1 cellular context compared by ENCODE assay signal in the genomic region with DNA sequence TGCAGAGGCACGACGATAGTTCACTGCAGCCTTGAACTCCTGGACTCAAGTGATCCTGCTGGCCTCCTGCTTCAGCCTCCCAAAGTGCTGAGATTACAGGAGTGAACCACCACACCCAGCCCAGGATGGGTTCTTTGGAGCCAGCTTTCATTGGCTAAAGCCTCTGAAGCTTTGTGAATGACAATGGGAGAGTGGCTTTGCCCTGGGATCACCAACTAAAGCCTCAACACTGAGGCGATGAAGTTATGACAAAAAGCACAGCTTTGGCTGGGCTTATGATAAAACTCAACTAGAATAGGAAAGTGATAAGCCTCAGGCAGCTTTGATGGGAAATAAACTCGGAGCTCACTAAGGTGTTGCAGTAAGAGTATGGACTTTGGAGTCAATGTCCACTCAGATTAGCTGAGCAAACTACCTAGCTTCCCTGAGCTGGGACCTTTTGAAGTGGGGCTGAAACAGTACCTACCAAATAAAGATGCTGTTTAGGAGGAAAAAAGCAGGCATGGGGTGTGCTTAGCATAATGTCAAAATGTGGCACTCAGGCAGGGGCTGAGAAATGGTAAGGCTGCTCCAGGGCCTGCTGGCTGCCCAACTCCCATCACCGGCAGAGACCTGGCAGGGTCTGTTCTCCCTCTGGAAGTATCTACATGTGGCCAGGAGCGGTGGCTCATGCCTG.
TF ChIP-seq lines count a peak whose summit lies in the region.

No MANE protein-coding gene starts in this region.

TF ChIP-seq in HepG2, 621 proteins besides CTCF, POLR2A, EP300 and RAD21 (continued from another document and continues in another):
- TF ChIP-seq, protein P1, sequence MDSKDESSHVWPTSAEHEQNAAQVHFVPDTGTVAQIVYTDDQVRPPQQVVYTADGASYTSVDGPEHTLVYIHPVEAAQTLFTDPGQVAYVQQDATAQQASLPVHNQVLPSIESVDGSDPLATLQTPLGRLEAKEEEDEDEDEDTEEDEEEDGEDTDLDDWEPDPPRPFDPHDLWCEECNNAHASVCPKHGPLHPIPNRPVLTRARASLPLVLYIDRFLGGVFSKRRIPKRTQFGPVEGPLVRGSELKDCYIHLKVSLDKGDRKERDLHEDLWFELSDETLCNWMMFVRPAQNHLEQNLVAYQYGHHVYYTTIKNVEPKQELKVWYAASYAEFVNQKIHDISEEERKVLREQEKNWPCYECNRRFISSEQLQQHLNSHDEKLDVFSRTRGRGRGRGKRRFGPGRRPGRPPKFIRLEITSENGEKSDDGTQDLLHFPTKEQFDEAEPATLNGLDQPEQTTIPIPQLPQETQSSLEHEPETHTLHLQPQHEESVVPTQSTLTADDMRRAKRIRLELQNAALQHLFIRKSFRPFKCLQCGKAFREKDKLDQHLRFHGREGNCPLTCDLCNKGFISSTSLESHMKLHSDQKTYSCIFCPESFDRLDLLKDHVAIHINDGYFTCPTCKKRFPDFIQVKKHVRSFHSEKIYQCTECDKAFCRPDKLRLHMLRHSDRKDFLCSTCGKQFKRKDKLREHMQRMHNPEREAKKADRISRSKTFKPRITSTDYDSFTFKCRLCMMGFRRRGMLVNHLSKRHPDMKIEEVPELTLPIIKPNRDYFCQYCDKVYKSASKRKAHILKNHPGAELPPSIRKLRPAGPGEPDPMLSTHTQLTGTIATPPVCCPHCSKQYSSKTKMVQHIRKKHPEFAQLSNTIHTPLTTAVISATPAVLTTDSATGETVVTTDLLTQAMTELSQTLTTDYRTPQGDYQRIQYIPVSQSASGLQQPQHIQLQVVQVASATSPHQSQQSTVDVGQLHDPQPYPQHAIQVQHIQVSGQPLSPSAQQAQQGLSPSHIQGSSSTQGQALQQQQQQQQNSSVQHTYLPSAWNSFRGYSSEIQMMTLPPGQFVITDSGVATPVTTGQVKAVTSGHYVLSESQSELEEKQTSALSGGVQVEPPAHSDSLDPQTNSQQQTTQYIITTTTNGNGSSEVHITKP (CRISPR knock-in tag; IDR thresholded peaks at IDR 0.05; ENCODE audit: low read depth), result no peak
- TF ChIP-seq CREB1 (IDR thresholded peaks at IDR 0.05), result no peak
- TF ChIP-seq CREB1 (CRISPR knock-in tag; IDR thresholded peaks at IDR 0.05), result no peak
- peak; percentile 90 for TF ChIP-seq HNF4G (IDR thresholded peaks at IDR 0.05; ENCODE audit: borderline replicate concordance, low read depth, low read length)
- TF ChIP-seq HNF4G (CRISPR knock-in tag; IDR thresholded peaks at IDR 0.05; ENCODE audit: borderline replicate concordance, low read depth), result peak; percentile 54; the same call in 1 of the 2 replicates
- no peak for TF ChIP-seq GATA4 (IDR thresholded peaks at IDR 0.05; ENCODE audit: borderline replicate concordance, low read depth)
- no peak for TF ChIP-seq SCMH1 (CRISPR knock-in tag; IDR thresholded peaks at IDR 0.05; ENCODE audit: borderline replicate concordance)
- TF ChIP-seq RORA (CRISPR knock-in tag; IDR thresholded peaks at IDR 0.05), result no peak
- no peak for TF ChIP-seq ZNF615 (CRISPR knock-in tag; IDR thresholded peaks at IDR 0.05; ENCODE audit: borderline replicate concordance)
- TF ChIP-seq NBN (conservative IDR thresholded peaks at IDR 0.05), result no peak
- TF ChIP-seq ZNF609 (CRISPR knock-in tag; IDR thresholded peaks at IDR 0.05; ENCODE audit: borderline replicate concordance), result peak; percentile 27; the same call in 1 of the 2 replicates
- TF ChIP-seq ZNF605 (CRISPR knock-in tag; IDR thresholded peaks at IDR 0.05), result 0 out of 2 replicates have a peak, but pooled peaks have one; percentile 4
- TF ChIP-seq SP5 (CRISPR knock-in tag; IDR thresholded peaks at IDR 0.05; ENCODE audit: borderline replicate concordance, low read depth), result 0 out of 2 replicates have a peak, but pooled peaks have one; percentile 6
- no peak; the same call in 1 of the 2 replicates for TF ChIP-seq BRCA1 (CRISPR knock-in tag; IDR thresholded peaks at IDR 0.05)
- TF ChIP-seq SOX6 (IDR thresholded peaks at IDR 0.05), result no peak
- TF ChIP-seq SOX6 (CRISPR knock-in tag; IDR thresholded peaks at IDR 0.05), result peak; percentile 12; the same call in 1 of the 2 replicates
- TF ChIP-seq SYNCRIP (IDR thresholded peaks at IDR 0.05; ENCODE audit: insufficient read depth, low read depth, low read length), result no peak
- no peak for TF ChIP-seq HOXA9 (CRISPR knock-in tag; IDR thresholded peaks at IDR 0.05; ENCODE audit: borderline replicate concordance)
- TF ChIP-seq, protein P2, sequence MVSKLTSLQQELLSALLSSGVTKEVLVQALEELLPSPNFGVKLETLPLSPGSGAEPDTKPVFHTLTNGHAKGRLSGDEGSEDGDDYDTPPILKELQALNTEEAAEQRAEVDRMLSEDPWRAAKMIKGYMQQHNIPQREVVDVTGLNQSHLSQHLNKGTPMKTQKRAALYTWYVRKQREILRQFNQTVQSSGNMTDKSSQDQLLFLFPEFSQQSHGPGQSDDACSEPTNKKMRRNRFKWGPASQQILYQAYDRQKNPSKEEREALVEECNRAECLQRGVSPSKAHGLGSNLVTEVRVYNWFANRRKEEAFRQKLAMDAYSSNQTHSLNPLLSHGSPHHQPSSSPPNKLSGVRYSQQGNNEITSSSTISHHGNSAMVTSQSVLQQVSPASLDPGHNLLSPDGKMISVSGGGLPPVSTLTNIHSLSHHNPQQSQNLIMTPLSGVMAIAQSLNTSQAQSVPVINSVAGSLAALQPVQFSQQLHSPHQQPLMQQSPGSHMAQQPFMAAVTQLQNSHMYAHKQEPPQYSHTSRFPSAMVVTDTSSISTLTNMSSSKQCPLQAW (CRISPR knock-in tag; IDR thresholded peaks at IDR 0.05), result peak; percentile 82
- TF ChIP-seq ZSCAN12 (CRISPR knock-in tag; IDR thresholded peaks at IDR 0.05), result no peak
- TF ChIP-seq, protein P3, sequence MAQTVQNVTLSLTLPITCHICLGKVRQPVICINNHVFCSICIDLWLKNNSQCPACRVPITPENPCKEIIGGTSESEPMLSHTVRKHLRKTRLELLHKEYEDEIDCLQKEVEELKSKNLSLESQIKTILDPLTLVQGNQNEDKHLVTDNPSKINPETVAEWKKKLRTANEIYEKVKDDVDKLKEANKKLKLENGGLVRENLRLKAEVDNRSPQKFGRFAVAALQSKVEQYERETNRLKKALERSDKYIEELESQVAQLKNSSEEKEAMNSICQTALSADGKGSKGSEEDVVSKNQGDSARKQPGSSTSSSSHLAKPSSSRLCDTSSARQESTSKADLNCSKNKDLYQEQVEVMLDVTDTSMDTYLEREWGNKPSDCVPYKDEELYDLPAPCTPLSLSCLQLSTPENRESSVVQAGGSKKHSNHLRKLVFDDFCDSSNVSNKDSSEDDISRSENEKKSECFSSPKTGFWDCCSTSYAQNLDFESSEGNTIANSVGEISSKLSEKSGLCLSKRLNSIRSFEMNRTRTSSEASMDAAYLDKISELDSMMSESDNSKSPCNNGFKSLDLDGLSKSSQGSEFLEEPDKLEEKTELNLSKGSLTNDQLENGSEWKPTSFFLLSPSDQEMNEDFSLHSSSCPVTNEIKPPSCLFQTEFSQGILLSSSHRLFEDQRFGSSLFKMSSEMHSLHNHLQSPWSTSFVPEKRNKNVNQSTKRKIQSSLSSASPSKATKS (CRISPR knock-in tag; IDR thresholded peaks at IDR 0.05), result no peak
- no peak for TF ChIP-seq ZNF44 (CRISPR knock-in tag; IDR thresholded peaks at IDR 0.05)
- no peak for TF ChIP-seq DNMT1 (CRISPR knock-in tag; IDR thresholded peaks at IDR 0.05)
- no peak for TF ChIP-seq ZNF160 (CRISPR knock-in tag; IDR thresholded peaks at IDR 0.05)
- no peak for TF ChIP-seq JDP2 (CRISPR knock-in tag; IDR thresholded peaks at IDR 0.05; ENCODE audit: borderline replicate concordance)
- TF ChIP-seq HMG20B (CRISPR knock-in tag; conservative IDR thresholded peaks at IDR 0.05), result no peak; the same call in 1 of the 2 replicates
- TF ChIP-seq SIN3A (IDR thresholded peaks at IDR 0.05; ENCODE audit: borderline replicate concordance, low read depth, low read length), result no peak
- TF ChIP-seq TERF1 (CRISPR knock-in tag; IDR thresholded peaks at IDR 0.05), result no peak
- TF ChIP-seq, protein P4, sequence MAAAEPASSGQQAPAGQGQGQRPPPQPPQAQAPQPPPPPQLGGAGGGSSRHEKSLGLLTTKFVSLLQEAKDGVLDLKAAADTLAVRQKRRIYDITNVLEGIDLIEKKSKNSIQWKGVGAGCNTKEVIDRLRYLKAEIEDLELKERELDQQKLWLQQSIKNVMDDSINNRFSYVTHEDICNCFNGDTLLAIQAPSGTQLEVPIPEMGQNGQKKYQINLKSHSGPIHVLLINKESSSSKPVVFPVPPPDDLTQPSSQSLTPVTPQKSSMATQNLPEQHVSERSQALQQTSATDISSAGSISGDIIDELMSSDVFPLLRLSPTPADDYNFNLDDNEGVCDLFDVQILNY (CRISPR knock-in tag; conservative IDR thresholded peaks at IDR 0.05), result no peak
- TF ChIP-seq HNRNPK (IDR thresholded peaks at IDR 0.05; ENCODE audit: low read depth, low read length, poor library complexity, severe bottlenecking), result no peak
- no peak for TF ChIP-seq SRY (CRISPR knock-in tag; IDR thresholded peaks at IDR 0.05)
- TF ChIP-seq, protein P5, sequence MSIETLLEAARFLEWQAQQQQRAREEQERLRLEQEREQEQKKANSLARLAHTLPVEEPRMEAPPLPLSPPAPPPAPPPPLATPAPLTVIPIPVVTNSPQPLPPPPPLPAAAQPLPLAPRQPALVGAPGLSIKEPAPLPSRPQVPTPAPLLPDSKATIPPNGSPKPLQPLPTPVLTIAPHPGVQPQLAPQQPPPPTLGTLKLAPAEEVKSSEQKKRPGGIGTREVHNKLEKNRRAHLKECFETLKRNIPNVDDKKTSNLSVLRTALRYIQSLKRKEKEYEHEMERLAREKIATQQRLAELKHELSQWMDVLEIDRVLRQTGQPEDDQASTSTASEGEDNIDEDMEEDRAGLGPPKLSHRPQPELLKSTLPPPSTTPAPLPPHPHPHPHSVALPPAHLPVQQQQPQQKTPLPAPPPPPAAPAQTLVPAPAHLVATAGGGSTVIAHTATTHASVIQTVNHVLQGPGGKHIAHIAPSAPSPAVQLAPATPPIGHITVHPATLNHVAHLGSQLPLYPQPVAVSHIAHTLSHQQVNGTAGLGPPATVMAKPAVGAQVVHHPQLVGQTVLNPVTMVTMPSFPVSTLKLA (IDR thresholded peaks at IDR 0.05), result no peak
- no peak for TF ChIP-seq SUZ12 (IDR thresholded peaks at IDR 0.05; ENCODE audit: low read depth, low read length)
- no peak for TF ChIP-seq ZSCAN22 (CRISPR knock-in tag; IDR thresholded peaks at IDR 0.05)
- TF ChIP-seq ZNF850 (CRISPR knock-in tag; conservative IDR thresholded peaks at IDR 0.05), result no peak
- TF ChIP-seq ZNF746 (CRISPR knock-in tag; IDR thresholded peaks at IDR 0.05), result no peak
- no peak for TF ChIP-seq ZNF12 (CRISPR knock-in tag; IDR thresholded peaks at IDR 0.05)
- no peak; the same call in none of the 2 replicates for TF ChIP-seq REPIN1 (CRISPR knock-in tag; IDR thresholded peaks at IDR 0.05; ENCODE audit: borderline replicate concordance, low read depth)
- no peak for TF ChIP-seq NR3C1 (CRISPR knock-in tag; IDR thresholded peaks at IDR 0.05)
- TF ChIP-seq NFIB (CRISPR knock-in tag; IDR thresholded peaks at IDR 0.05; ENCODE audit: borderline replicate concordance), result no peak
- TF ChIP-seq ETS1 (CRISPR knock-in tag; IDR thresholded peaks at IDR 0.05), result no peak
- TF ChIP-seq RFX3 (CRISPR knock-in tag; IDR thresholded peaks at IDR 0.05), result no peak
- TF ChIP-seq ZNF589 (CRISPR knock-in tag; conservative IDR thresholded peaks at IDR 0.05), result no peak
- no peak for TF ChIP-seq NKX3-1 (CRISPR knock-in tag; IDR thresholded peaks at IDR 0.05)
- TF ChIP-seq ZNF24 (IDR thresholded peaks at IDR 0.05), result no peak
- no peak for TF ChIP-seq ISX (CRISPR knock-in tag; conservative IDR thresholded peaks at IDR 0.05)
- TF ChIP-seq AGO2 (optimal IDR thresholded peaks at IDR 0.05; ENCODE audit: low read depth, low read length), result no peak
